ENCODE assay signal across 25 cellular contexts in genomic region chr2:121473502-121473901, GRCh38. TPM values are rescaled to one million over a fixed set of nuclear protein-coding genes. Genes with fewer than 3 reads are reported as not detected.
DNase-seq lines count a peak whose midpoint lies in the region; ATAC-seq and TF ChIP-seq lines count a peak whose summit lies in the region.
"Had no signal": no experiment of that assay in that cellular context is flagged by ENCODE, and none has a peak within 500 bp of the region (broad histone marks: within the 10 kb centered on the region; RNA-seq: fewer than 3 reads in every experiment).

No MANE protein-coding gene starts in this region.

- H3K27me3 Mint-ChIP-seq in GM23338 (ENCODE audit: insufficient read depth, low read depth, poor library complexity), result no peaks in the 10 kb centered on the region
- no peaks in the 10 kb centered on the region for H3K27me3 Mint-ChIP-seq in central memory CD8-positive, alpha-beta T cell
- H3K27me3 Mint-ChIP-seq in natural killer cell treated with Interleukin-12 subunit alpha and Interleukin-12 subunit beta and Interleukin-15 and Interleukin-18, amount 100 ng/mL, for 72 hours, result no peaks in the 10 kb centered on the region

- no peaks in the 10 kb centered on the region for H3F3A ChIP-seq in GM23338 (replicated peaks; ENCODE audit: low read depth)

- no TSS peak for BruUV-seq in A673 (replicated peaks; lab: Mats Ljungman, UMichigan)

- H3K4me3 ChIP-seq in A673 (ENCODE audit: low read depth, low read length, poor library complexity, severe bottlenecking) (no peak overlapping the region), GM23338 (no peak overlapping the region)
- H3K4me3 ChIP-seq: left ventricle myocardium inferior, right atrium auricular region had no signal

- peaks cover 28% of the 10 kb centered on the region for H3K4me1 Mint-ChIP-seq in GM23338
- H3K4me1 Mint-ChIP-seq in central memory CD8-positive, alpha-beta T cell, result peaks cover 49% of the 10 kb centered on the region
- H3K4me1 Mint-ChIP-seq in natural killer cell treated with Interleukin-12 subunit alpha and Interleukin-12 subunit beta and Interleukin-15 and Interleukin-18, amount 100 ng/mL, for 72 hours (ENCODE audit: low read depth in 2 of 2), result peaks cover 45 to 55% of the 10 kb centered on the region in 2 donors

- H3K27ac Mint-ChIP-seq in GM23338, result no peak overlapping the region
- peak overlapping the region; percentile 42 for H3K27ac Mint-ChIP-seq in central memory CD8-positive, alpha-beta T cell (ENCODE audit: low read depth)
- peak overlapping the region; percentile 72 to 83 for H3K27ac Mint-ChIP-seq in natural killer cell treated with Interleukin-12 subunit alpha and Interleukin-12 subunit beta and Interleukin-15 and Interleukin-18, amount 100 ng/mL, for 72 hours

- no peaks in the 10 kb centered on the region for H3K9me3 Mint-ChIP-seq in GM23338
- no peaks in the 10 kb centered on the region for H3K9me3 Mint-ChIP-seq in central memory CD8-positive, alpha-beta T cell
- H3K9me3 Mint-ChIP-seq in natural killer cell treated with Interleukin-12 subunit alpha and Interleukin-12 subunit beta and Interleukin-15 and Interleukin-18, amount 100 ng/mL, for 72 hours, result no peaks in the 10 kb centered on the region

- CTCF ChIA-PET in A673 (lab: Charles Lee), result no interaction called here

- H3K9me3 ChIP-seq in A673 (ENCODE audit: low read depth, low read length, poor library complexity, severe bottlenecking), result no peaks in the 10 kb centered on the region
- H3K9me3 ChIP-seq: left ventricle myocardium inferior, right atrium auricular region had no signal

- no peak overlapping the region for H3K4me3 Mint-ChIP-seq in GM23338
- no peak overlapping the region for H3K4me3 Mint-ChIP-seq in central memory CD8-positive, alpha-beta T cell
- H3K4me3 Mint-ChIP-seq in natural killer cell treated with Interleukin-12 subunit alpha and Interleukin-12 subunit beta and Interleukin-15 and Interleukin-18, amount 100 ng/mL, for 72 hours, result no peak overlapping the region

- H3K79me2 ChIP-seq in GM23338 (replicated peaks; ENCODE audit: insufficient read depth), result peaks cover 20% of the 10 kb centered on the region; the same call in 1 of the 2 replicates

- ATAC-seq in GM23338, result no peak
- no peak for ATAC-seq in central memory CD8-positive, alpha-beta T cell (replicated peaks; ENCODE audit: extremely low read depth, poor library complexity, severe bottlenecking)
- ATAC-seq in natural killer cell treated with Interleukin-12 subunit alpha and Interleukin-12 subunit beta and Interleukin-15 and Interleukin-18, amount 100 ng/mL, for 72 hours, result no peak
- ATAC-seq: activated CD4-positive, CD25-positive, alpha-beta regulatory T cell treated with anti-CD3 and anti-CD28 coated beads, Interleukin-2, amount 50 U/mL, for 24 hours had no signal

- TF ChIP-seq CTCF in A673 (conservative IDR thresholded peaks at IDR 0.05; ENCODE audit: low read depth, low read length) (no peak), GM23338 (conservative IDR thresholded peaks at IDR 0.05; ENCODE audit: low read depth in 2 of 2) (no peak)

- peaks cover 18% of the 10 kb centered on the region for H3K36me3 Mint-ChIP-seq in GM23338 (ENCODE audit: low read depth)
- peaks cover 31% of the 10 kb centered on the region for H3K36me3 Mint-ChIP-seq in central memory CD8-positive, alpha-beta T cell (ENCODE audit: insufficient read depth)
- peaks cover 10% of the 10 kb centered on the region for H3K36me3 Mint-ChIP-seq in natural killer cell treated with Interleukin-12 subunit alpha and Interleukin-12 subunit beta and Interleukin-15 and Interleukin-18, amount 100 ng/mL, for 72 hours

- H3K27me3 ChIP-seq in A673 (replicated peaks; ENCODE audit: insufficient read depth, low read depth, low read length, poor library complexity) (no peaks in the 10 kb centered on the region), GM23338 (ENCODE audit: insufficient read depth) (no peaks in the 10 kb centered on the region)
- H3K27me3 ChIP-seq: right atrium auricular region had no signal

- no peak overlapping the region for H3K4me2 ChIP-seq in GM23338

- H4K20me1 ChIP-seq in GM23338 (replicated peaks; ENCODE audit: insufficient read depth), result peaks cover 4% of the 10 kb centered on the region; the same call in 1 of the 2 replicates

- H3K27ac ChIP-seq in A673 (ENCODE audit: low read depth, low read length, poor library complexity, severe bottlenecking) (peak overlapping the region; percentile 75), GM23338 (ENCODE audit: low read depth) (peak overlapping the region; percentile 11; the same call in 1 of the 2 replicates)
- H3K27ac ChIP-seq: C4-2B, left ventricle myocardium inferior, right atrium auricular region had no signal

- H2AFZ ChIP-seq in GM23338, result no peak overlapping the region

- H3K36me3 ChIP-seq in A673 (ENCODE audit: insufficient read depth, low read length, poor library complexity, severe bottlenecking), result peaks cover 16% of the 10 kb centered on the region
- no peaks in the 10 kb centered on the region for H3K36me3 ChIP-seq in GM23338 (ENCODE audit: insufficient read depth)

- intact Hi-C loops in A673 (cut with micrococcal nuclease; ENCODE audit: unreplicated experiment), result no loop called here

- no peaks in the 10 kb centered on the region for H3K9me2 ChIP-seq in GM23338 (ENCODE audit: insufficient read depth)

- DNase-seq in A673 (ENCODE audit: low spot score), result no peak
- no peak for DNase-seq in GM23338 (ENCODE audit: low spot score)
- DNase-seq in central memory CD8-positive, alpha-beta T cell (ENCODE audit: low spot score in 2 of 2), result no peak
- no peak for DNase-seq in natural killer cell treated with Interleukin-12 subunit alpha and Interleukin-12 subunit beta and Interleukin-15 and Interleukin-18, amount 100 ng/mL, for 72 hours (ENCODE audit: low spot score)
- no peak for DNase-seq in inferior parietal cortex (ENCODE audit: extremely low spot score)
- no peak for DNase-seq in activated CD4-positive, alpha-beta T cell treated with anti-CD3 and anti-CD28 coated beads for 1 hour
- DNase-seq in NCI-H345 treated with DMSO at 0.1 percent for 48 hours (lab: John Stamatoyannopoulos, UW; ENCODE audit: unreplicated experiment), result no peak
- no peak for DNase-seq in SHP77 (lab: John Stamatoyannopoulos, UW)
- DNase-seq: cortex of kidney; DMS53; Kasumi-1; left ventricle myocardium inferior; NCI-H2081 treated with DMSO at 0.1 percent for 48 hours; NCI-H524 treated with DMSO at 0.1 percent for 48 hours; occipital lobe; RPMI8226; stimulated activated CD8-positive, alpha-beta memory T cell treated with anti-CD3 and anti-CD28 coated beads, Interleukin-4, amount 100 ng/mL, for 48 hours; substantia nigra had no signal

- H3K4me1 ChIP-seq in A673 (ENCODE audit: insufficient read depth, low read length, poor library complexity, severe bottlenecking), result peaks cover 53% of the 10 kb centered on the region
- H3K4me1 ChIP-seq in GM23338 (ENCODE audit: insufficient read depth), result peaks cover 18% of the 10 kb centered on the region

- POLR2A ChIA-PET in A673 (lab: Charles Lee; ENCODE audit: low non-redundant PET), result no interaction called here

TF ChIP-seq in GM23338, 12 proteins besides CTCF, POLR2A, EP300 and RAD21:
- TF ChIP-seq POLR2AphosphoS5 (IDR thresholded peaks at IDR 0.05; ENCODE audit: low read depth) (no peak), EZH2 (IDR thresholded peaks at IDR 0.05; ENCODE audit: low read depth, unreplicated experiment) (no peak), STAT1 (IDR thresholded peaks at IDR 0.05; ENCODE audit: unreplicated experiment) (no peak)

RNA-seq across cellular contexts. Expression of gene RNU4ATAC, which starts 57.2 kb away (rescaled TPM):
- total RNA-seq in A673 (2021), result not detected in 2 replicates
- not detected in 2 replicates for total RNA-seq in GM23338 (2014; rRNA removed; shearing (Covaris generic))
- 9.5 TPM in 1 of 2 replicates, not detected in the other for polyA plus RNA-seq in GM23338 (2016; fragmentation: Nextera tagmentation; extraction: Ambion mirVana)
- total RNA-seq in natural killer cell treated with Interleukin-12 subunit alpha and Interleukin-12 subunit beta and Interleukin-15 and Interleukin-18, amount 100 ng/mL, for 72 hours, result not detected
- total RNA-seq: endothelial cell of umbilical vein, H4, mononuclear cell, right atrium auricular region had no signal
- polyA plus RNA-seq: AG04450, endothelial cell of umbilical vein had no signal
